26 cellular contexts compared by ENCODE assay signal in genomic region chr2:32810909-32811495, GRCh38.
DNase-seq lines count a peak whose midpoint lies in the region; ATAC-seq and TF ChIP-seq lines count a peak whose summit lies in the region.
"Had no signal": no experiment of that assay in that cellular context is flagged by ENCODE, and none has a peak within 500 bp of the region (broad histone marks: within the 10 kb centered on the region; RNA-seq: fewer than 3 reads in every experiment).

No MANE protein-coding gene starts in this region.

- H3K4me2 ChIP-seq in SK-N-SH (no peak overlapping the region), fibroblast of lung (ENCODE audit: extremely low read depth, insufficient read depth, low read length) (no peak overlapping the region)

- no peak overlapping the region for H3K27ac ChIP-seq in SK-N-SH (ENCODE audit: low read depth in 2 of 2, low read length in 1 of 2)
- no peak overlapping the region for H3K27ac ChIP-seq in fibroblast of lung (ENCODE audit: insufficient read depth, low read length)
- H3K27ac ChIP-seq: 22Rv1, HL-60, parathyroid adenoma, upper lobe of right lung had no signal

- H3K9me3 Mint-ChIP-seq in nephron progenitor cell: no peaks in the 10 kb centered on the region
- H3K9me3 Mint-ChIP-seq: activated CD4-positive, alpha-beta memory T cell treated with anti-CD3 and anti-CD28 coated beads for 36 hours; activated naive CD4-positive, alpha-beta T cell treated with anti-CD3 and anti-CD28 coated beads, Interleukin-2, amount 50 U/mL, for 24 hours; natural killer cell treated with Interleukin-12 subunit alpha and Interleukin-12 subunit beta and Interleukin-15 and Interleukin-18, amount 100 ng/mL, for 72 hours had no signal

- 71% methylated on average over 4 of the region's 4 CpGs for WGBS in SK-N-SH (ENCODE audit: low lambda C conversion rate)

- no peaks in the 10 kb centered on the region for H3K9me2 ChIP-seq in SK-N-SH

- no peak overlapping the region for H3K4me3 Mint-ChIP-seq in nephron progenitor cell
- H3K4me3 Mint-ChIP-seq: activated CD4-positive, alpha-beta memory T cell treated with anti-CD3 and anti-CD28 coated beads for 36 hours; activated naive CD4-positive, alpha-beta T cell treated with anti-CD3 and anti-CD28 coated beads, Interleukin-2, amount 50 U/mL, for 24 hours; natural killer cell treated with Interleukin-12 subunit alpha and Interleukin-12 subunit beta and Interleukin-15 and Interleukin-18, amount 100 ng/mL, for 72 hours had no signal

- no peak for TF ChIP-seq EP300 in SK-N-SH (IDR thresholded peaks at IDR 0.05; ENCODE audit: borderline replicate concordance in 1 of 2, low read depth in 1 of 2, low read length in 1 of 2)

- POLR2A ChIA-PET in SK-N-SH (lab: Yijun Ruan, JAX): no interaction called here

- H2AFZ ChIP-seq in SK-N-SH (ENCODE audit: low read depth) (no peak overlapping the region), fibroblast of lung (ENCODE audit: low read length) (no peak overlapping the region)
- H2AFZ ChIP-seq: parathyroid adenoma had no signal

- H3K79me2 ChIP-seq in SK-N-SH (ENCODE audit: insufficient read depth) (no peaks in the 10 kb centered on the region), fibroblast of lung (ENCODE audit: control insufficient read depth, insufficient read depth, low read length) (no peaks in the 10 kb centered on the region)
- H3K79me2 ChIP-seq: parathyroid adenoma had no signal

- no peak for TF ChIP-seq CTCF in SK-N-SH (IDR thresholded peaks at IDR 0.05)
- TF ChIP-seq CTCF in fibroblast of lung (conservative IDR thresholded peaks at IDR 0.05 in 1 of 2, IDR thresholded peaks at IDR 0.05 in 1 of 2; ENCODE audit: low read depth in 1 of 2, low read length in 2 of 2): no peak
- no peak for TF ChIP-seq CTCF in nephron progenitor cell (IDR thresholded peaks at IDR 0.05)

- no peaks in the 10 kb centered on the region for H3K4me1 Mint-ChIP-seq in nephron progenitor cell
- H3K4me1 Mint-ChIP-seq: activated naive CD4-positive, alpha-beta T cell treated with anti-CD3 and anti-CD28 coated beads, Interleukin-2, amount 50 U/mL, for 24 hours had no signal

- H3K27me3 Mint-ChIP-seq in nephron progenitor cell (ENCODE audit: low read depth, poor library complexity): no peaks in the 10 kb centered on the region
- H3K27me3 Mint-ChIP-seq: activated CD4-positive, alpha-beta memory T cell treated with anti-CD3 and anti-CD28 coated beads for 36 hours; activated naive CD4-positive, alpha-beta T cell treated with anti-CD3 and anti-CD28 coated beads, Interleukin-2, amount 50 U/mL, for 24 hours; natural killer cell treated with Interleukin-12 subunit alpha and Interleukin-12 subunit beta and Interleukin-15 and Interleukin-18, amount 100 ng/mL, for 72 hours had no signal

- TF ChIP-seq RAD21 in SK-N-SH (IDR thresholded peaks at IDR 0.05; ENCODE audit: low read length): no peak

- H3K9me3 ChIP-seq in SK-N-SH (no peaks in the 10 kb centered on the region), fibroblast of lung (ENCODE audit: control insufficient read depth, insufficient read depth, low read depth, low read length) (no peaks in the 10 kb centered on the region)
- H3K9me3 ChIP-seq: esophagus squamous epithelium, upper lobe of right lung had no signal

- H3K36me3 ChIP-seq in SK-N-SH (replicated peaks in 1 of 2; ENCODE audit: control insufficient read depth in 1 of 2, insufficient read depth in 2 of 2, low read length in 1 of 2) (peaks cover 0 to 8% of the 10 kb centered on the region in 2 experiments), fibroblast of lung (ENCODE audit: control insufficient read depth, insufficient read depth, low read length) (no peaks in the 10 kb centered on the region)
- H3K36me3 ChIP-seq: esophagus squamous epithelium, upper lobe of right lung had no signal

- H3K36me3 Mint-ChIP-seq in nephron progenitor cell (ENCODE audit: low read depth): peaks cover 48% of the 10 kb centered on the region

- no peaks in the 10 kb centered on the region for H3K27me3 ChIP-seq in SK-N-SH (ENCODE audit: insufficient read depth)
- no peaks in the 10 kb centered on the region for H3K27me3 ChIP-seq in fibroblast of lung (ENCODE audit: control insufficient read depth, insufficient read depth, low read length)
- H3K27me3 ChIP-seq: esophagus squamous epithelium, upper lobe of right lung had no signal

- H4K20me1 ChIP-seq in SK-N-SH (ENCODE audit: insufficient read depth): no peaks in the 10 kb centered on the region
- H4K20me1 ChIP-seq in fibroblast of lung (ENCODE audit: control insufficient read depth, extremely low read depth, insufficient read depth, low read length): no peaks in the 10 kb centered on the region

- no peak overlapping the region for H3K9ac ChIP-seq in SK-N-SH
- H3K9ac ChIP-seq in fibroblast of lung (ENCODE audit: insufficient read depth, low read length): no peak overlapping the region
- H3K9ac ChIP-seq: parathyroid adenoma had no signal

- peak overlapping the region; percentile 12 for H3K27ac Mint-ChIP-seq in nephron progenitor cell
- H3K27ac Mint-ChIP-seq: activated CD4-positive, alpha-beta memory T cell treated with anti-CD3 and anti-CD28 coated beads for 36 hours; activated naive CD4-positive, alpha-beta T cell treated with anti-CD3 and anti-CD28 coated beads, Interleukin-2, amount 50 U/mL, for 24 hours; natural killer cell treated with Interleukin-12 subunit alpha and Interleukin-12 subunit beta and Interleukin-15 and Interleukin-18, amount 100 ng/mL, for 72 hours had no signal

- CTCF ChIA-PET in SK-N-SH (lab: Yijun Ruan, JAX): interaction anchor here (1.4 to 1.6 kb wide), 2 partner anchors 12 to 223 kb away, joined by 4 to 6 read pairs; no protein-coding TSS in a partner anchor

- H3K4me1 ChIP-seq in SK-N-SH (ENCODE audit: control insufficient read depth in 1 of 2, insufficient read depth in 2 of 2, low read depth in 1 of 2, low read length in 1 of 2) (peaks cover 0 to 4% of the 10 kb centered on the region in 2 experiments; a peak in 1 of 4 replicates), fibroblast of lung (ENCODE audit: control insufficient read depth, extremely low read depth, insufficient read depth, low read length) (no peaks in the 10 kb centered on the region)
- H3K4me1 ChIP-seq: parathyroid adenoma, upper lobe of right lung had no signal

- DNase-seq in SK-N-SH (no peak), fibroblast of lung (ENCODE audit: low read depth in 2 of 2) (peak; percentile 21 to 44), nephron progenitor cell (no peak), NCI-H1092 treated with DMSO at 0.1 percent for 48 hours (lab: John Stamatoyannopoulos, UW) (no peak), NCI-H2171 treated with DMSO at 0.1 percent for 48 hours (lab: John Stamatoyannopoulos, UW) (no peak)
- DNase-seq: activated CD4-positive, alpha-beta memory T cell treated with anti-CD3 and anti-CD28 coated beads for 36 hours; activated CD8-positive, alpha-beta memory T cell treated with anti-CD3 and anti-CD28 coated beads, Interleukin-2, amount 50 U/mL, for 4 hours; Calu3; DND-41; esophagus squamous epithelium; Karpas-422; NCI-H1694; NCI-H510A treated with DMSO at 0.1 percent for 48 hours; NK-92 treated with Interleukin-12 subunit alpha and Interleukin-12 subunit beta, amount 100 ng/mL, for 24 hours; right cardiac atrium; SHP77 treated with DMSO at 0.1 percent for 48 hours; stimulated activated CD4-positive, alpha-beta T cell treated with anti-CD3 and anti-CD28 coated beads, Interleukin-4, amount 100 ng/mL, for 1 hour; upper lobe of right lung had no signal

- ATAC-seq in SK-N-SH treated with all-trans-retinoic acid at 6 μM for 48 hours (no peak), GM19452 (IDR thresholded peaks at IDR 0.05; ENCODE audit: unreplicated experiment) (no peak), HG02970 (IDR thresholded peaks at IDR 0.05; ENCODE audit: low FRiP score, unreplicated experiment) (no peak)
- ATAC-seq: natural killer cell treated with Interleukin-12 subunit alpha and Interleukin-12 subunit beta and Interleukin-15 and Interleukin-18, amount 100 ng/mL, for 72 hours; right cardiac atrium; upper lobe of right lung had no signal

- H3K4me3 ChIP-seq in SK-N-SH (ENCODE audit: low read depth in 2 of 2, low read length in 1 of 2) (no peak overlapping the region), fibroblast of lung (replicated peaks in 1 of 4; ENCODE audit: control extremely low read depth in 1 of 4, insufficient read depth in 1 of 4, low read depth in 3 of 4, low read length in 4 of 4) (no peak overlapping the region)
- H3K4me3 ChIP-seq: esophagus squamous epithelium, upper lobe of right lung had no signal

- H3F3A ChIP-seq in SK-N-SH (replicated peaks; ENCODE audit: insufficient read depth): no peaks in the 10 kb centered on the region

TF ChIP-seq in SK-N-SH treated with all-trans-retinoic acid at 6 μM for 48 hours, 23 proteins besides CTCF, POLR2A, EP300 and RAD21:
- TF ChIP-seq ZNF8 (CRISPR knock-in tag; IDR thresholded peaks at IDR 0.05): peak; percentile 53; the same call in 1 of the 2 replicates
- no peak for TF ChIP-seq ESRRG (CRISPR knock-in tag; IDR thresholded peaks at IDR 0.05)
TF ChIP-seq in SK-N-SH treated with all-trans-retinoic acid at 6 μM for 48 hours: peak in this region for 1.

TF ChIP-seq in SK-N-SH, 30 proteins besides CTCF, POLR2A, EP300 and RAD21 (continues in another document):
- TF ChIP-seq EZH2phosphoT487 (IDR thresholded peaks at IDR 0.05; ENCODE audit: borderline replicate concordance, low read depth) (no peak), MEF2A (IDR thresholded peaks at IDR 0.05; ENCODE audit: borderline replicate concordance, low read depth) (no peak)
- TF ChIP-seq, protein P1, sequence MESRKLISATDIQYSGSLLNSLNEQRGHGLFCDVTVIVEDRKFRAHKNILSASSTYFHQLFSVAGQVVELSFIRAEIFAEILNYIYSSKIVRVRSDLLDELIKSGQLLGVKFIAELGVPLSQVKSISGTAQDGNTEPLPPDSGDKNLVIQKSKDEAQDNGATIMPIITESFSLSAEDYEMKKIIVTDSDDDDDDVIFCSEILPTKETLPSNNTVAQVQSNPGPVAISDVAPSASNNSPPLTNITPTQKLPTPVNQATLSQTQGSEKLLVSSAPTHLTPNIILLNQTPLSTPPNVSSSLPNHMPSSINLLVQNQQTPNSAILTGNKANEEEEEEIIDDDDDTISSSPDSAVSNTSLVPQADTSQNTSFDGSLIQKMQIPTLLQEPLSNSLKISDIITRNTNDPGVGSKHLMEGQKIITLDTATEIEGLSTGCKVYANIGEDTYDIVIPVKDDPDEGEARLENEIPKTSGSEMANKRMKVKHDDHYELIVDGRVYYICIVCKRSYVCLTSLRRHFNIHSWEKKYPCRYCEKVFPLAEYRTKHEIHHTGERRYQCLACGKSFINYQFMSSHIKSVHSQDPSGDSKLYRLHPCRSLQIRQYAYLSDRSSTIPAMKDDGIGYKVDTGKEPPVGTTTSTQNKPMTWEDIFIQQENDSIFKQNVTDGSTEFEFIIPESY (IDR thresholded peaks at IDR 0.05; ENCODE audit: borderline replicate concordance, low read depth): no peak

Comparison
In these comparisons a context has a peak if more than half of its experiments do, and no peak if none do; other contexts are left out.
1. DNase-seq: peak in fibroblast of lung (2 of 2); none in SK-N-SH (single experiment), nephron progenitor cell (single experiment), NCI-H1092 treated with DMSO at 0.1 percent for 48 hours (single experiment) and NCI-H2171 treated with DMSO at 0.1 percent for 48 hours (single experiment).